In genomic region chr2:165778653-165779451, GRCh38 we compare ENCODE assay signal across 12 cellular contexts. TPM values are rescaled to one million over a fixed set of nuclear protein-coding genes. Genes with fewer than 3 reads are reported as not detected.
DNase-seq lines count a peak whose midpoint lies in the region; TF ChIP-seq lines count a peak whose summit lies in the region.
"Had no signal": no experiment of that assay in that cellular context is flagged by ENCODE, and none has a peak within 500 bp of the region (broad histone marks: within the 10 kb centered on the region; RNA-seq: fewer than 3 reads in every experiment).

No MANE protein-coding gene starts in this region.

- intact Hi-C loops in cardiac septum (cut with DNase I): no loop called here

- H3K36me3 ChIP-seq in neural progenitor cell: no peaks in the 10 kb centered on the region
- H3K36me3 ChIP-seq: HAP-1 had no signal

- TF ChIP-seq CTCF in neural progenitor cell (IDR thresholded peaks at IDR 0.05): peak; percentile 45
- TF ChIP-seq CTCF in coronary artery (IDR thresholded peaks at IDR 0.05): no peak

- no peaks in the 10 kb centered on the region for H3K36me3 Mint-ChIP-seq in neural progenitor cell

- no peak overlapping the region for H3K9ac ChIP-seq in neural progenitor cell
- H3K9ac ChIP-seq: BLaER1 had no signal

- H3K9me3 ChIP-seq in neural progenitor cell (ENCODE audit: low read depth): no peaks in the 10 kb centered on the region

- H3K27ac Mint-ChIP-seq in neural progenitor cell: no peak overlapping the region

- H2AFZ ChIP-seq in neural progenitor cell (replicated peaks): no peak overlapping the region

- H3K4me3 Mint-ChIP-seq in neural progenitor cell: no peak overlapping the region

- no peaks in the 10 kb centered on the region for H3K4me1 Mint-ChIP-seq in neural progenitor cell

- in situ Hi-C loops in T47D (cut with HindIII; ENCODE audit: low pct_unique_long_range_greater_than_20kb, low sequenced_read_pairs): no loop called here

- H3F3A ChIP-seq in neural progenitor cell (ENCODE audit: low read depth): no peaks in the 10 kb centered on the region

- no peaks in the 10 kb centered on the region for H4K20me1 ChIP-seq in neural progenitor cell (ENCODE audit: low read depth)
- H4K20me1 ChIP-seq: BLaER1 had no signal

- no peaks in the 10 kb centered on the region for H3K79me2 ChIP-seq in neural progenitor cell (ENCODE audit: low read depth)

- H3K4me1 ChIP-seq in neural progenitor cell: no peaks in the 10 kb centered on the region
- H3K4me1 ChIP-seq: HAP-1 had no signal

- H3K27me3 Mint-ChIP-seq in neural progenitor cell (ENCODE audit: insufficient read depth, low read depth): no peaks in the 10 kb centered on the region

- peaks cover 7% of the 10 kb centered on the region for H3K9me3 Mint-ChIP-seq in neural progenitor cell

- DNase-seq in NCI-H2196 (lab: John Stamatoyannopoulos, UW; ENCODE audit: unreplicated experiment): peak; percentile 24
- DNase-seq in NCI-H2196 treated with DMSO at 0.1 percent for 48 hours (lab: John Stamatoyannopoulos, UW; ENCODE audit: unreplicated experiment): no peak
- peak; percentile 33 for DNase-seq in HT-29 (ENCODE audit: low spot score)
- peak; percentile 4 to 51 for DNase-seq in T47D (ENCODE audit: low read depth in 1 of 2, low spot score in 1 of 2)
- DNase-seq in neural progenitor cell (ENCODE audit: low spot score): peak; percentile 28
- DNase-seq in NCI-H2107 treated with DMSO at 0.1 percent for 48 hours (lab: John Stamatoyannopoulos, UW; ENCODE audit: unreplicated experiment): no peak
- no peak for DNase-seq in coronary artery (ENCODE audit: low spot score)
- DNase-seq in cardiac septum (ENCODE audit: low spot score): no peak
- DNase-seq: NCI-H774; stimulated activated CD4-positive, alpha-beta T cell treated with anti-CD3 and anti-CD28 coated beads, Interleukin-4, amount 100 ng/mL, for 4 hours had no signal

- H3K27me3 ChIP-seq in neural progenitor cell: no peaks in the 10 kb centered on the region
- H3K27me3 ChIP-seq: BLaER1 had no signal

- H3K4me2 ChIP-seq in neural progenitor cell: no peak overlapping the region
- H3K4me2 ChIP-seq: BLaER1 had no signal

- no peak overlapping the region for H3K4me3 ChIP-seq in neural progenitor cell
- H3K4me3 ChIP-seq in coronary artery: no peak overlapping the region
- H3K4me3 ChIP-seq: BLaER1, HAP-1 had no signal

- no peak overlapping the region for H3K27ac ChIP-seq in neural progenitor cell
- no peak overlapping the region for H3K27ac ChIP-seq in coronary artery
- H3K27ac ChIP-seq: BLaER1 had no signal

RNA-seq across cellular contexts. Expression of gene GALNT3, which starts 15.2 kb away (rescaled TPM):
- 35.2 and 39.6 TPM in 2 replicates for total RNA-seq in HT-29 (2014; rRNA removed; shearing (Covaris generic))
- total RNA-seq in neural progenitor cell (ENCODE audit: low replicate concordance) (0.65 and 1.9 TPM in 2 replicates), cardiac septum (0.27 TPM)

Comparison
In these comparisons a context has a peak if more than half of its experiments do, and no peak if none do; other contexts are left out.
1. DNase-seq: peak in NCI-H2196 (single experiment), HT-29 (single experiment), T47D (2 of 2) and neural progenitor cell (single experiment); none in NCI-H2196 treated with DMSO at 0.1 percent for 48 hours (single experiment), NCI-H2107 treated with DMSO at 0.1 percent for 48 hours (single experiment), coronary artery (single experiment) and cardiac septum (single experiment).
2. RNA of gene GALNT3, which starts 15.2 kb away (total RNA-seq): 35.2 to 39.6 TPM in HT-29; 0.65 to 1.9 TPM in neural progenitor cell and 0.27 TPM in cardiac septum (single experiment); every median in the first group is over 10 times any median in the second.